ENCODE assay signal across 10 cellular contexts in the genomic region with DNA sequence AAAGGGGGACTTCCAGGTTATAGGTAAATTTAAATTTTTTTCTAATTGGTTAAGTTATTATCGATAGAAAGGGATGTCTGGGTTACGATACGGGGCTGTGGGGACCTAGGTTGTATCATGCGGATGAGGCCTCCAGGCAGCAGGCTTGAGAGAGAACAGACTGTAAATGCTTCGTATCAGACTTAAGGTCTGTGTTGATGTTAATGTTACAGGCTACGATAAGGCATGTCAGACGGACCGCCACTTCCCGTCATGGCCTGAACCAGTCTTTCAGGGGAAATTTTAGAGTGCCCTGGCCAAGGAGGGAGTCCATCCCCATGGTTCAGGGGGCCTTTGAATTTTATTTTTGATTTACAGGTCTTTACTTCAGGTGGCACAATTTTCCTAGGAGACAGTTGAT. TPM values are rescaled to one million over a fixed set of nuclear protein-coding genes. Genes with fewer than 3 reads are reported as not detected.
DNase-seq lines count a peak whose midpoint lies in the region; ATAC-seq and TF ChIP-seq lines count a peak whose summit lies in the region.
"Had no signal": no experiment of that assay in that cellular context is flagged by ENCODE, and none has a peak within 500 bp of the region (broad histone marks: within the 10 kb centered on the region; RNA-seq: fewer than 3 reads in every experiment).

No MANE protein-coding gene starts in this region.

- H3K9me3 ChIP-seq in SK-N-MC (ENCODE audit: low read depth, low read length) (no peaks in the 10 kb centered on the region), endodermal cell (ENCODE audit: control insufficient read depth, low read length) (no peaks in the 10 kb centered on the region)

- no peak for ATAC-seq in GM19395 (IDR thresholded peaks at IDR 0.05; ENCODE audit: unreplicated experiment)

- 0 out of 2 replicates have a peak overlapping the region, but pooled peaks have one; percentile 54 for H3K27ac ChIP-seq in SK-N-MC
- no peak overlapping the region for H3K27ac ChIP-seq in endodermal cell (ENCODE audit: low read depth, low read length)

- H3K4me3 Mint-ChIP-seq in endodermal cell (peak overlapping the region; percentile 53), progenitor cell of endocrine pancreas (ENCODE audit: low read depth) (peak overlapping the region; percentile 72)

- no peaks in the 10 kb centered on the region for H3K36me3 ChIP-seq in SK-N-MC (ENCODE audit: insufficient read depth, low read length)
- H3K36me3 ChIP-seq in endodermal cell (ENCODE audit: control insufficient read depth, insufficient read depth, low read length): no peaks in the 10 kb centered on the region

- WGBS in endodermal cell (ENCODE audit: insufficient coverage in 1 of 2, insufficient read length in 1 of 2), 2 experiments: 95% methylated on average over 9 of the region's 9 CpGs

- H3K9ac ChIP-seq in SK-N-MC (ENCODE audit: insufficient read length): no peak overlapping the region
- no peak overlapping the region for H3K9ac ChIP-seq in endodermal cell (ENCODE audit: extremely low read depth, low read length, poor library complexity, severe bottlenecking)

- H3K4me3 ChIP-seq in SK-N-MC: no peak overlapping the region
- H3K4me3 ChIP-seq in endodermal cell (ENCODE audit: low read length): peak overlapping the region; percentile 77

- H3K4me1 Mint-ChIP-seq in endodermal cell (peaks cover 28% of the 10 kb centered on the region), progenitor cell of endocrine pancreas (ENCODE audit: low read depth) (peaks cover 32% of the 10 kb centered on the region)

- H3K36me3 Mint-ChIP-seq in endodermal cell (ENCODE audit: low read depth) (no peaks in the 10 kb centered on the region), progenitor cell of endocrine pancreas (ENCODE audit: insufficient read depth) (no peaks in the 10 kb centered on the region)

- peak overlapping the region; percentile 88 for H3K27ac Mint-ChIP-seq in endodermal cell
- peak overlapping the region; percentile 94 for H3K27ac Mint-ChIP-seq in progenitor cell of endocrine pancreas

- H3K9me3 Mint-ChIP-seq in endodermal cell (no peaks in the 10 kb centered on the region), progenitor cell of endocrine pancreas (ENCODE audit: low read depth) (no peaks in the 10 kb centered on the region)

- peaks cover 7% of the 10 kb centered on the region for H3K4me1 ChIP-seq in endodermal cell (ENCODE audit: control insufficient read depth, insufficient read depth, low read length)

- H3K27me3 ChIP-seq in endodermal cell (ENCODE audit: control insufficient read depth, insufficient read depth, low read length, poor library complexity, severe bottlenecking): peaks cover 48% of the 10 kb centered on the region

- no peak for TF ChIP-seq CTCF in endodermal cell (conservative IDR thresholded peaks at IDR 0.05)
- no peak for TF ChIP-seq CTCF in progenitor cell of endocrine pancreas (IDR thresholded peaks at IDR 0.05; ENCODE audit: unreplicated experiment)

- DNase-seq in CMK (ENCODE audit: low read depth): peak; percentile 90
- DNase-seq in SK-N-MC (ENCODE audit: low read depth, low spot score): no peak
- DNase-seq in endodermal cell: no peak
- DNase-seq in progenitor cell of endocrine pancreas (ENCODE audit: low spot score, unreplicated experiment): no peak
- DNase-seq in NCI-H774 (lab: John Stamatoyannopoulos, UW): no peak
- no peak for DNase-seq in GDM1 (lab: John Stamatoyannopoulos, UW)
- no peak for DNase-seq in stimulated activated CD4-positive, alpha-beta T cell treated with anti-CD3 and anti-CD28 coated beads, Interleukin-15, amount 100 ng/mL, for 24 hours
- DNase-seq: Karpas-422, small intestine had no signal

- H3K27me3 Mint-ChIP-seq in endodermal cell (ENCODE audit: insufficient read depth) (peaks cover 45% of the 10 kb centered on the region), progenitor cell of endocrine pancreas (peaks cover 38% of the 10 kb centered on the region)

RNA-seq across cellular contexts. Expression of gene ABCG1, which starts 16.7 kb away (rescaled TPM):
- 1 to 10 TPM; 1.6 to 5.4 TPM for total RNA-seq in endodermal cell
- polyA plus RNA-seq in endodermal cell (2013, experiment 1 of 2): 1.5 TPM
- 1.7 TPM for polyA plus RNA-seq in endodermal cell (2013, experiment 2 of 2)
- total RNA-seq in progenitor cell of endocrine pancreas: 3.7 and 4.6 TPM in 2 replicates
